14 cellular contexts compared by ENCODE assay signal in the genomic region with DNA sequence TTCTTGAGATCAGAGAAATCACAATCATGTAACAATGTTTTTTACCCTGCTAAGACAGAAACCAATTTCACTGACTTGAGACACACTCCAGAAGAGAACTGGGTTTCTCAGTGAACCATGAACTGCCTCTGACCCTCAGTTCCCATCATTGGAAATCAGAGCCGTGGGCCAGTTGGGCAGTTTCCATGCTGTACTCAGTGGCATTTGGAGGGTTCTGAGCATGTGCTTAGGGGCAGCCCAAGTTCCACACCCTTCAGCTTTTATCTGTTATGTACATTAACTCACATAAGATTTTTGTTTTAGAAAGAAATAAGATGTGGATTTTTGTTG.
"Had no signal": no experiment of that assay in that cellular context is flagged by ENCODE, and none has a peak within 500 bp of the region (broad histone marks: within the 10 kb centered on the region; RNA-seq: fewer than 3 reads in every experiment).

No MANE protein-coding gene starts in this region.

- H3K36me3 ChIP-seq: heart left ventricle, neutrophil, stomach had no signal

- H3K4me3 ChIP-seq: heart left ventricle, stomach, testis had no signal

- H3K9me3 ChIP-seq: neutrophil, testis had no signal

- H3K27ac ChIP-seq: neutrophil, testis had no signal

- H3K4me1 ChIP-seq: heart left ventricle, testis had no signal

- H3K27me3 ChIP-seq: heart left ventricle, neutrophil, stomach, testis had no signal

- DNase-seq: activated CD4-positive, alpha-beta memory T cell treated with anti-CD3 and anti-CD28 coated beads for 36 hours; activated CD4-positive, alpha-beta T cell treated with anti-CD3 and anti-CD28 coated beads for 36 hours; activated effector memory CD4-positive, alpha-beta T cell treated with Interleukin-2 at 50 U/mL for 16 hours; activated T-cell treated with anti-CD3 and anti-CD28 coated beads, Interleukin-2, amount 50 U/mL, for 4 hours; amniotic stem cell; cortex of kidney; effector CD4-positive, alpha-beta T cell; heart left ventricle; immature natural killer cell; naive thymus-derived CD4-positive, alpha-beta T cell; right cardiac atrium; stomach; testis had no signal
